Comparison of ENCODE assay signal across 6 cellular contexts in the genomic region with DNA sequence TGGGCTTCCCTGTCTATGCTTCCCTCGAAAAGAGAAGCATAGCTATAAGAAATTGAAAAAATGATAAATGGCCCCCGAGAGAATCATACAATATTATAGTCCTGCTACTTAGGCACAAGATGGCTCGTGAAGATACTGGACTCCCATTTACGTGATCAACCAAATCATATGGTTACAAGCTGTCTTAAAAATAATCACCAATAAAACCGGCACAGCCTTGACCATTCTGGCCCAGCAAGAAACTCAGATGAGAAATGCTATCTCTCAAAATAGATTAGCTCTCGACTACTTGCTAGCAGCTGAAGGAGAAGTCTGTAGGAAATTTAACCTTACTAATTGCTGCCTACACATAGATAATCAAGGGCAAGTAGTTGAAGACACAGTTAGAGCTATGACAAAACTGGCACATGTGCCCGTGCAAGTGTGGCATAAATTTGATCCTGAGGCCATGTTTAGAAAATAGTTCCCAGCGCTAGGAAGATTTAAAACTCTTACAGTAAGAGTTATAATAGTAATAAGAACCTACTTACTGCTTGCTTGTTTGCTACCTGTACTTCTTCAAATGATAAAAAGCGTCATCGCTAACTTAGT. TPM values are rescaled to one million over a fixed set of nuclear protein-coding genes. Genes with fewer than 3 reads are reported as not detected.
"Had no signal": no experiment of that assay in that cellular context is flagged by ENCODE, and none has a peak within 500 bp of the region (broad histone marks: within the 10 kb centered on the region; RNA-seq: fewer than 3 reads in every experiment).

No MANE protein-coding gene starts in this region.

RNA-seq across cellular contexts. Expression of gene CD70, which starts 10.1 kb away (rescaled TPM):
- total RNA-seq: body of pancreas, fibroblast of lung, frontal cortex, subcutaneous adipose tissue, vagina had no signal
- polyA plus RNA-seq: fibroblast of lung, heart left ventricle had no signal
